In genomic region chr18:7598167-7599062, GRCh38 we compare ENCODE assay signal across 25 cellular contexts. TPM values are rescaled to one million over a fixed set of nuclear protein-coding genes. Genes with fewer than 3 reads are reported as not detected.
DNase-seq lines count a peak whose midpoint lies in the region; ATAC-seq and TF ChIP-seq lines count a peak whose summit lies in the region.
"Had no signal": no experiment of that assay in that cellular context is flagged by ENCODE, and none has a peak within 500 bp of the region (broad histone marks: within the 10 kb centered on the region; RNA-seq: fewer than 3 reads in every experiment).

No MANE protein-coding gene starts in this region.

- TF ChIP-seq CTCF in astrocyte of the spinal cord (IDR thresholded peaks at IDR 0.05; ENCODE audit: low read depth, low read length) (no peak), fibroblast of the aortic adventitia (IDR thresholded peaks at IDR 0.05; ENCODE audit: insufficient read depth, low read length) (no peak), thoracic aorta (IDR thresholded peaks at IDR 0.05) (no peak)

- in situ Hi-C loops in astrocyte of the spinal cord (cut with HindIII; ENCODE audit: low sequenced_read_pairs), result no loop called here

- H3K27ac ChIP-seq in thoracic aorta, result peak overlapping the region in 1 of 2 donors; percentile 41
- H3K27ac ChIP-seq: gastroesophageal sphincter, transverse colon had no signal

- DNase-seq in LHCN-M2 (ENCODE audit: low read depth), result peak; percentile 48
- peak; percentile 52 for DNase-seq in astrocyte of the spinal cord (ENCODE audit: low read depth, low spot score)
- DNase-seq in fibroblast of the aortic adventitia (ENCODE audit: low read depth), result peak; percentile 39
- no peak for DNase-seq in thoracic aorta (ENCODE audit: low spot score)
- DNase-seq in COR-L47 (lab: John Stamatoyannopoulos, UW), result no peak
- no peak for DNase-seq in SW480 (ENCODE audit: low spot score)
- DNase-seq in AML-193 (lab: John Stamatoyannopoulos, UW), result no peak
- no peak for DNase-seq in DMS153 treated with DMSO at 0.1 percent for 48 hours (lab: John Stamatoyannopoulos, UW; ENCODE audit: unreplicated experiment)
- DNase-seq: activated CD4-positive, alpha-beta memory T cell treated with anti-CD3 and anti-CD28 coated beads, Interleukin-2, amount 10 ng/mL, durations not matched to agents 7 days and 5 days; activated CD4-positive, CD25-positive, alpha-beta regulatory T cell; activated gamma-delta T cell; activated naive CD8-positive, alpha-beta T cell treated with anti-CD3 and anti-CD28 coated beads, Interleukin-2, amount 50 U/mL, for 24 hours; activated T-cell treated with anti-CD3 and anti-CD28 coated beads for 4 hours; dermis blood vessel endothelial cell; H7; hypothalamus; islet precursor cell; NCI-H1694 treated with DMSO at 0.1 percent for 48 hours; NCI-H526 treated with DMSO at 0.1 percent for 48 hours; small intestine; stimulated activated CD4-positive, alpha-beta T cell treated with anti-CD3 and anti-CD28 coated beads, Interleukin-2, amount 100 ng/mL, for 48 hours; stimulated activated naive CD8-positive, alpha-beta T cell treated with anti-CD3 and anti-CD28 coated beads, Interleukin-15, Interleukin-2, amounts not matched to agents 100 U/mL and 50 U/mL, for 24 hours; T1000; transverse colon had no signal

- H3K4me3 ChIP-seq in astrocyte of the spinal cord (ENCODE audit: low read depth, low read length), result no peak overlapping the region
- H3K4me3 ChIP-seq in fibroblast of the aortic adventitia (ENCODE audit: low read depth, low read length), result no peak overlapping the region
- H3K4me3 ChIP-seq in thoracic aorta, result no peak overlapping the region
- H3K4me3 ChIP-seq: gastroesophageal sphincter, transverse colon had no signal

- no peaks in the 10 kb centered on the region for H3K36me3 ChIP-seq in thoracic aorta
- H3K36me3 ChIP-seq: gastroesophageal sphincter, transverse colon had no signal

- peak; percentile 75 for ATAC-seq in thoracic aorta (ENCODE audit: insufficient number of reproducible peaks, low FRiP score, low read depth)
- ATAC-seq: activated naive CD8-positive, alpha-beta T cell treated with anti-CD3 and anti-CD28 coated beads, Interleukin-2, amount 50 U/mL, for 24 hours; gastroesophageal sphincter; stimulated activated naive CD8-positive, alpha-beta T cell treated with anti-CD3 and anti-CD28 coated beads, Interleukin-15, Interleukin-2, amounts not matched to agents 100 U/mL and 50 U/mL, for 24 hours had no signal

- no peaks in the 10 kb centered on the region for H3K27me3 ChIP-seq in thoracic aorta (replicated peaks; ENCODE audit: insufficient read depth)
- H3K27me3 ChIP-seq: gastroesophageal sphincter, transverse colon had no signal

- no peaks in the 10 kb centered on the region for H3K9me3 ChIP-seq in thoracic aorta
- H3K9me3 ChIP-seq: gastroesophageal sphincter, transverse colon had no signal

- H3K4me1 ChIP-seq in thoracic aorta (ENCODE audit: control insufficient read depth in 1 of 2, low read depth in 2 of 2), result peaks cover 9 to 28% of the 10 kb centered on the region in 2 donors

RNA-seq across cellular contexts. Expression of gene PTPRM, which starts 31.3 kb away (rescaled TPM):
- total RNA-seq in LHCN-M2 (2014; rRNA removed), result 28.1 TPM in 2 replicates
- 19.3 TPM for polyA plus RNA-seq in LHCN-M2 (2012)
- total RNA-seq in fibroblast of the aortic adventitia (ENCODE audit: low replicate concordance), result 64.2 and 65.3 TPM in 2 replicates
- 100 to 1,000 TPM in 1 of 2 donors, 10 to 100 TPM in 1; 90.3 to 102 TPM for total RNA-seq in thoracic aorta

Comparison
In these comparisons a context has a peak if more than half of its experiments do, and no peak if none do; other contexts are left out.
1. DNase-seq: peak in LHCN-M2 (single experiment), astrocyte of the spinal cord (single experiment) and fibroblast of the aortic adventitia (single experiment); none in thoracic aorta (single experiment), COR-L47 (single experiment), SW480 (single experiment), AML-193 (0 of 2) and DMS153 treated with DMSO at 0.1 percent for 48 hours (single experiment).